ENCODE assay signal across 1 cellular context in the genomic region with DNA sequence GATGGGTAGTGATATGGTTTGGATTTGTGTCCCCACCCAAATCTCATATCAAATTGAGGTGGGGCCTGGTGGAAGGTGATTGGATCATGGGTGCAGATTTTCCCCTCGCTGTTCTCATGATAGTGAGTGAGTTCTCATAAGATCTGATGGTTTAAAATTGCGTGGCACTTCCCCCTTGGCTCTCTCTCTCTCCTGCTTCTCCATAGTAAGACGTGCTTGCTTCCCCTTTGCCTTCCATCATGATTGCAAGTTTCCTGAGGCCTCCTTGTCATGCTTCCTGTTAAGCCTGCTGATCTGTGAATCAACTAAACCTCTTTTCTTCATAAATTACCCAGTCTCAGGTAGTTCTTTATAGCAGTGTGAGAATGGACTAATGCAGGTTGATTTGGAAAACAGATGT.
TF ChIP-seq lines count a peak whose summit lies in the region.

No MANE protein-coding gene starts in this region.

TF ChIP-seq in K562, 482 proteins besides CTCF, POLR2A, EP300 and RAD21 (continued from another document):
- TF ChIP-seq, protein P1, sequence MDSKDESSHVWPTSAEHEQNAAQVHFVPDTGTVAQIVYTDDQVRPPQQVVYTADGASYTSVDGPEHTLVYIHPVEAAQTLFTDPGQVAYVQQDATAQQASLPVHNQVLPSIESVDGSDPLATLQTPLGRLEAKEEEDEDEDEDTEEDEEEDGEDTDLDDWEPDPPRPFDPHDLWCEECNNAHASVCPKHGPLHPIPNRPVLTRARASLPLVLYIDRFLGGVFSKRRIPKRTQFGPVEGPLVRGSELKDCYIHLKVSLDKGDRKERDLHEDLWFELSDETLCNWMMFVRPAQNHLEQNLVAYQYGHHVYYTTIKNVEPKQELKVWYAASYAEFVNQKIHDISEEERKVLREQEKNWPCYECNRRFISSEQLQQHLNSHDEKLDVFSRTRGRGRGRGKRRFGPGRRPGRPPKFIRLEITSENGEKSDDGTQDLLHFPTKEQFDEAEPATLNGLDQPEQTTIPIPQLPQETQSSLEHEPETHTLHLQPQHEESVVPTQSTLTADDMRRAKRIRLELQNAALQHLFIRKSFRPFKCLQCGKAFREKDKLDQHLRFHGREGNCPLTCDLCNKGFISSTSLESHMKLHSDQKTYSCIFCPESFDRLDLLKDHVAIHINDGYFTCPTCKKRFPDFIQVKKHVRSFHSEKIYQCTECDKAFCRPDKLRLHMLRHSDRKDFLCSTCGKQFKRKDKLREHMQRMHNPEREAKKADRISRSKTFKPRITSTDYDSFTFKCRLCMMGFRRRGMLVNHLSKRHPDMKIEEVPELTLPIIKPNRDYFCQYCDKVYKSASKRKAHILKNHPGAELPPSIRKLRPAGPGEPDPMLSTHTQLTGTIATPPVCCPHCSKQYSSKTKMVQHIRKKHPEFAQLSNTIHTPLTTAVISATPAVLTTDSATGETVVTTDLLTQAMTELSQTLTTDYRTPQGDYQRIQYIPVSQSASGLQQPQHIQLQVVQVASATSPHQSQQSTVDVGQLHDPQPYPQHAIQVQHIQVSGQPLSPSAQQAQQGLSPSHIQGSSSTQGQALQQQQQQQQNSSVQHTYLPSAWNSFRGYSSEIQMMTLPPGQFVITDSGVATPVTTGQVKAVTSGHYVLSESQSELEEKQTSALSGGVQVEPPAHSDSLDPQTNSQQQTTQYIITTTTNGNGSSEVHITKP (IDR thresholded peaks at IDR 0.05; ENCODE audit: partially characterized antibody), result no peak
- no peak for TF ChIP-seq POLR2H (tag; IDR thresholded peaks at IDR 0.05; ENCODE audit: low read depth)
- TF ChIP-seq, protein P2, sequence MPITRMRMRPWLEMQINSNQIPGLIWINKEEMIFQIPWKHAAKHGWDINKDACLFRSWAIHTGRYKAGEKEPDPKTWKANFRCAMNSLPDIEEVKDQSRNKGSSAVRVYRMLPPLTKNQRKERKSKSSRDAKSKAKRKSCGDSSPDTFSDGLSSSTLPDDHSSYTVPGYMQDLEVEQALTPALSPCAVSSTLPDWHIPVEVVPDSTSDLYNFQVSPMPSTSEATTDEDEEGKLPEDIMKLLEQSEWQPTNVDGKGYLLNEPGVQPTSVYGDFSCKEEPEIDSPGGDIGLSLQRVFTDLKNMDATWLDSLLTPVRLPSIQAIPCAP (CRISPR knock-in tag; IDR thresholded peaks at IDR 0.05; ENCODE audit: borderline replicate concordance), result no peak
- no peak for TF ChIP-seq KDM5B (IDR thresholded peaks at IDR 0.05; ENCODE audit: insufficient replicate concordance, low read depth, low read length)
- TF ChIP-seq, protein P3, sequence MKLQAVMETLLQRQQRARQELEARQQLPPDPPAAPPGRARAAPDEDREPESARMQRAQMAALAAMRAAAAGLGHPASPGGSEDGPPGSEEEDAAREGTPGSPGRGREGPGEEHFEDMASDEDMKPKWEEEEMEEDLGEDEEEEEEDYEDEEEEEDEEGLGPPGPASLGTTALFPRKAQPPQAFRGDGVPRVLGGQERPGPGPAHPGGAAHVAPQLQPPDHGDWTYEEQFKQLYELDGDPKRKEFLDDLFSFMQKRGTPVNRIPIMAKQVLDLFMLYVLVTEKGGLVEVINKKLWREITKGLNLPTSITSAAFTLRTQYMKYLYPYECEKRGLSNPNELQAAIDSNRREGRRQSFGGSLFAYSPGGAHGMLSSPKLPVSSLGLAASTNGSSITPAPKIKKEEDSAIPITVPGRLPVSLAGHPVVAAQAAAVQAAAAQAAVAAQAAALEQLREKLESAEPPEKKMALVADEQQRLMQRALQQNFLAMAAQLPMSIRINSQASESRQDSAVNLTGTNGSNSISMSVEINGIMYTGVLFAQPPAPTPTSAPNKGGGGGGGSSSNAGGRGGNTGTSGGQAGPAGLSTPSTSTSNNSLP (IDR thresholded peaks at IDR 0.05; ENCODE audit: borderline replicate concordance, low read depth, low read length), result no peak
- TF ChIP-seq, protein P4, sequence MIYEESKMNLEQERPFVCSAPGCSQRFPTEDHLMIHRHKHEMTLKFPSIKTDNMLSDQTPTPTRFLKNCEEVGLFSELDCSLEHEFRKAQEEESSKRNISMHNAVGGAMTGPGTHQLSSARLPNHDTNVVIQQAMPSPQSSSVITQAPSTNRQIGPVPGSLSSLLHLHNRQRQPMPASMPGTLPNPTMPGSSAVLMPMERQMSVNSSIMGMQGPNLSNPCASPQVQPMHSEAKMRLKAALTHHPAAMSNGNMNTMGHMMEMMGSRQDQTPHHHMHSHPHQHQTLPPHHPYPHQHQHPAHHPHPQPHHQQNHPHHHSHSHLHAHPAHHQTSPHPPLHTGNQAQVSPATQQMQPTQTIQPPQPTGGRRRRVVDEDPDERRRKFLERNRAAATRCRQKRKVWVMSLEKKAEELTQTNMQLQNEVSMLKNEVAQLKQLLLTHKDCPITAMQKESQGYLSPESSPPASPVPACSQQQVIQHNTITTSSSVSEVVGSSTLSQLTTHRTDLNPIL (CRISPR knock-in tag; IDR thresholded peaks at IDR 0.05), result no peak
